ENCODE assay signal across 8 cellular contexts in genomic region chr6:27795697-27796494, GRCh38.
DNase-seq lines count a peak whose midpoint lies in the region; ATAC-seq, FAIRE-seq and TF ChIP-seq lines count a peak whose summit lies in the region.

No MANE protein-coding gene starts in this region.

- H3K4me3 ChIP-seq in HepG2 (replicated peaks in 1 of 3; ENCODE audit: insufficient read depth in 1 of 3, low read depth in 2 of 3, low read length in 3 of 3) = peak overlapping the region in 1 of 3 experiments; percentile 24; a peak in 1 of 6 replicates

- peak; percentile 84 for TF ChIP-seq CTCF in HepG2 (CRISPR knock-in tag; IDR thresholded peaks at IDR 0.05)

- POLR2A ChIA-PET in HepG2 (lab: Yijun Ruan, JAX) = interaction anchor here (0.6 to 3.4 kb wide), 9 partner anchors 13 to 99 kb away, joined by 3 to 47 read pairs (median 4); a partner anchor contains a TSS

- in situ Hi-C loops in HepG2 (cut with HindIII; ENCODE audit: extremely low pct_ligation_motif_present, low pct_unique_long_range_greater_than_20kb) = no loop called here

- H3K27me3 ChIP-seq in HepG2 (ENCODE audit: control insufficient read depth in 1 of 2, insufficient read depth in 2 of 2, low read length in 2 of 2) = no peaks in the 10 kb centered on the region

- H3K27me3 Mint-ChIP-seq in T-helper 2 cell treated with Interferon-gamma antibody and Interleukin-4, amounts not matched to agents 5 μg/mL and 100 μg/mL, for 36 hours (ENCODE audit: low read depth) = peaks cover 18% of the 10 kb centered on the region
- H3K27me3 Mint-ChIP-seq in stimulated activated naive CD8-positive, alpha-beta T cell treated with anti-CD3 and anti-CD28 coated beads, Interleukin-15, amount 100 ng/mL, for 72 hours = peaks cover 10% of the 10 kb centered on the region

- H2AFZ ChIP-seq in HepG2 (ENCODE audit: low read length) = peak overlapping the region; percentile 55

- H4K20me1 ChIP-seq in HepG2 (ENCODE audit: insufficient read depth, low read length) = no peaks in the 10 kb centered on the region

- peaks cover 47% of the 10 kb centered on the region for H3K4me1 Mint-ChIP-seq in T-helper 2 cell treated with Interferon-gamma antibody and Interleukin-4, amounts not matched to agents 5 μg/mL and 100 μg/mL, for 36 hours (ENCODE audit: low read depth)
- H3K4me1 Mint-ChIP-seq in stimulated activated naive CD8-positive, alpha-beta T cell treated with anti-CD3 and anti-CD28 coated beads, Interleukin-15, amount 100 ng/mL, for 72 hours = peaks cover 38% of the 10 kb centered on the region

- peak overlapping the region; percentile 62 for H3K27ac Mint-ChIP-seq in T-helper 2 cell treated with Interferon-gamma antibody and Interleukin-4, amounts not matched to agents 5 μg/mL and 100 μg/mL, for 36 hours
- H3K27ac Mint-ChIP-seq in stimulated activated naive CD8-positive, alpha-beta T cell treated with anti-CD3 and anti-CD28 coated beads, Interleukin-15, amount 100 ng/mL, for 72 hours = peak overlapping the region; percentile 70 to 96

- peak overlapping the region; percentile 34 for H3K27ac ChIP-seq in HepG2 (ENCODE audit: extremely low read length, insufficient read depth, low read length)

- FAIRE-seq in HepG2 (lab: Jason Lieb, UNC) = peak; percentile 83

- peak in 1 of 2 experiments; percentile 31; a peak in 1 of 4 replicates for TF ChIP-seq EP300 in HepG2 (IDR thresholded peaks at IDR 0.05; ENCODE audit: low read depth in 2 of 2, low read length in 2 of 2)
- no peak for TF ChIP-seq EP300 in HepG2 (CRISPR knock-in tag; IDR thresholded peaks at IDR 0.05; ENCODE audit: borderline replicate concordance)

- no peaks in the 10 kb centered on the region for H3K36me3 ChIP-seq in HepG2 (replicated peaks in 1 of 2; ENCODE audit: control insufficient read depth in 1 of 2, insufficient read depth in 2 of 2, low read length in 2 of 2)

- H3K9me3 Mint-ChIP-seq in T-helper 2 cell treated with Interferon-gamma antibody and Interleukin-4, amounts not matched to agents 5 μg/mL and 100 μg/mL, for 36 hours = no peaks in the 10 kb centered on the region
- H3K9me3 Mint-ChIP-seq in stimulated activated naive CD8-positive, alpha-beta T cell treated with anti-CD3 and anti-CD28 coated beads, Interleukin-15, amount 100 ng/mL, for 72 hours = no peaks in the 10 kb centered on the region

- no peak for DNase-seq in Right ventricle myocardium inferior (ENCODE audit: missing footprints)
- DNase-seq in cardiac septum (ENCODE audit: low spot score) = no peak
- peak; percentile 65 to 80 for DNase-seq in NCI-H1930 (lab: John Stamatoyannopoulos, UW)
- peak; percentile 62 for DNase-seq in T-helper 2 cell treated with Interferon-gamma antibody and Interleukin-4, amounts not matched to agents 5 μg/mL and 100 μg/mL, for 36 hours (ENCODE audit: low spot score)
- DNase-seq in cerebellum (ENCODE audit: low spot score) = peak; percentile 77
- peak; percentile 95 for DNase-seq in HepG2 (ENCODE audit: low spot score)
- DNase-seq in stimulated activated naive CD8-positive, alpha-beta T cell treated with anti-CD3 and anti-CD28 coated beads, Interleukin-15, amount 100 ng/mL, for 72 hours = peak; percentile 66 to 75

- no peaks in the 10 kb centered on the region for H3K9me3 ChIP-seq in HepG2 (ENCODE audit: low read length)

- TF ChIP-seq POLR2A in HepG2 (IDR thresholded peaks at IDR 0.05; ENCODE audit: insufficient read depth in 1 of 2, low read depth in 2 of 2, low read length in 2 of 2) = no peak

- no TSS peak for BruUV-seq in HepG2 (replicated peaks; lab: Mats Ljungman, UMichigan)

- peaks cover 48% of the 10 kb centered on the region for H3K4me1 ChIP-seq in HepG2 (ENCODE audit: insufficient read depth, low read length)

- no peak overlapping the region; the same call in 1 of the 2 replicates for H3K9ac ChIP-seq in HepG2 (ENCODE audit: insufficient read depth, low read depth, low read length)

- no peaks in the 10 kb centered on the region for H3K36me3 Mint-ChIP-seq in T-helper 2 cell treated with Interferon-gamma antibody and Interleukin-4, amounts not matched to agents 5 μg/mL and 100 μg/mL, for 36 hours (ENCODE audit: low read depth)

- ATAC-seq in Right ventricle myocardium inferior (peak; percentile 67), HG02973 (IDR thresholded peaks at IDR 0.05; ENCODE audit: unreplicated experiment) (peak; percentile 55), HepG2 (peak; percentile 30)
- peak; percentile 61 for ATAC-seq in stimulated activated naive CD8-positive, alpha-beta T cell treated with anti-CD3 and anti-CD28 coated beads, Interleukin-15, amount 100 ng/mL, for 72 hours

- TF ChIP-seq RAD21 in HepG2 (CRISPR knock-in tag; IDR thresholded peaks at IDR 0.05) = peak; percentile 76

- no peak overlapping the region for H3K4me3 Mint-ChIP-seq in T-helper 2 cell treated with Interferon-gamma antibody and Interleukin-4, amounts not matched to agents 5 μg/mL and 100 μg/mL, for 36 hours
- peak overlapping the region in 1 of 2 donors; percentile 38 for H3K4me3 Mint-ChIP-seq in stimulated activated naive CD8-positive, alpha-beta T cell treated with anti-CD3 and anti-CD28 coated beads, Interleukin-15, amount 100 ng/mL, for 72 hours

- H3K79me2 ChIP-seq in HepG2 (ENCODE audit: insufficient read depth, low read length) = no peaks in the 10 kb centered on the region

- intact Hi-C loops in Right ventricle myocardium inferior (cut with DNase I) = no loop called here
- intact Hi-C loops in cardiac septum (cut with DNase I) = loop anchor here (5.0 kb wide), 1 partner anchor 634 kb away; no protein-coding TSS in a partner anchor
- intact Hi-C loops in HepG2 (cut with micrococcal nuclease; ENCODE audit: unreplicated experiment) = loop anchor here (1.0 kb wide), 1 partner anchor 24 kb away; no protein-coding TSS in a partner anchor

- CTCF ChIA-PET in HepG2 (lab: Yijun Ruan, JAX; ENCODE audit: low intra/inter-chr PET ratio, low total read pairs) = interaction anchor here (1.1 to 2.8 kb wide), 5 partner anchors 23 to 669 kb away, joined by 3 to 28 read pairs (median 6); a partner anchor contains a TSS

- H3K4me2 ChIP-seq in HepG2 (ENCODE audit: low read depth, low read length) = peak overlapping the region; percentile 77

- WGBS in HepG2 (ENCODE audit: low lambda C conversion rate) = 0% methylated on average over 5 of the region's 5 CpGs

TF ChIP-seq in HepG2, 621 proteins besides CTCF, POLR2A, EP300 and RAD21 (continues in another document):
- TF ChIP-seq ZNF761 (CRISPR knock-in tag; conservative IDR thresholded peaks at IDR 0.05) (peak; percentile 74; the same call in 1 of the 2 replicates), PHF5A (CRISPR knock-in tag; IDR thresholded peaks at IDR 0.05; ENCODE audit: low read depth, unreplicated experiment) (peak; percentile 36), ZBTB37 (CRISPR knock-in tag; IDR thresholded peaks at IDR 0.05) (no peak), FOXJ3 (CRISPR knock-in tag; IDR thresholded peaks at IDR 0.05; ENCODE audit: borderline replicate concordance) (peak; percentile 81; the same call in 1 of the 2 replicates), PITX1 (CRISPR knock-in tag; IDR thresholded peaks at IDR 0.05) (peak; percentile 62; the same call in 1 of the 2 replicates), ZNF816 (CRISPR knock-in tag; IDR thresholded peaks at IDR 0.05; ENCODE audit: borderline replicate concordance) (peak; percentile 88; the same call in 1 of the 2 replicates), HINFP (CRISPR knock-in tag; IDR thresholded peaks at IDR 0.05; ENCODE audit: low read depth) (0 out of 2 replicates have a peak, but pooled peaks have one; percentile 41), ZNF362 (CRISPR knock-in tag; IDR thresholded peaks at IDR 0.05; ENCODE audit: borderline replicate concordance) (peak; percentile 91), PRPF4 (IDR thresholded peaks at IDR 0.05; ENCODE audit: low read depth, low read length, poor library complexity, severe bottlenecking) (peak; percentile 53), ZC3H13 (CRISPR knock-in tag; IDR thresholded peaks at IDR 0.05) (no peak), ZNF180 (CRISPR knock-in tag; IDR thresholded peaks at IDR 0.05; ENCODE audit: borderline replicate concordance, low read depth) (no peak)

Comparison
In these comparisons a context has a peak if more than half of its experiments do, and no peak if none do; other contexts are left out.
1. DNase-seq: peak in NCI-H1930 (2 of 2), T-helper 2 cell treated with Interferon-gamma antibody and Interleukin-4, amounts not matched to agents 5 μg/mL and 100 μg/mL, for 36 hours (single experiment), cerebellum (single experiment), HepG2 (single experiment) and stimulated activated naive CD8-positive, alpha-beta T cell treated with anti-CD3 and anti-CD28 coated beads, Interleukin-15, amount 100 ng/mL, for 72 hours (2 of 2); none in Right ventricle myocardium inferior (single experiment) and cardiac septum (single experiment).
2. Peak in every context shown above with its lines, with median percentiles within 50 percentile points of each other: ATAC-seq.